In genomic region chr1:207848234-207848633, GRCh38 we compare ENCODE assay signal across 9 cellular contexts.
A peak's percentile ranks its signal among the peaks of the same experiment; 100 is the strongest.
DNase-seq lines count a peak whose midpoint lies in the region; ATAC-seq and TF ChIP-seq lines count a peak whose summit lies in the region.
"Had no signal": no experiment of that assay in that cellular context is flagged by ENCODE, and none has a peak within 500 bp of the region (broad histone marks: within the 10 kb centered on the region; RNA-seq: fewer than 3 reads in every experiment).

No MANE protein-coding gene starts in this region.

- peak; percentile 77 for ATAC-seq in activated naive CD8-positive, alpha-beta T cell treated with anti-CD3 and anti-CD28 coated beads, Interleukin-2, amount 10 ng/mL, durations not matched to agents 7 days and 5 days (ENCODE audit: low read depth)
- ATAC-seq in GM21576 (IDR thresholded peaks at IDR 0.05; ENCODE audit: unreplicated experiment), result no peak

- no peak overlapping the region for H3K4me3 ChIP-seq in NB4 (ENCODE audit: low read depth, low read length)
- no peak overlapping the region for H3K4me3 ChIP-seq in thymus (ENCODE audit: low read length)

- DNase-seq in activated CD8-positive, alpha-beta memory T cell treated with anti-CD3 and anti-CD28 coated beads for 24 hours, result peak; percentile 65
- DNase-seq in activated CD8-positive, alpha-beta memory T cell treated with anti-CD3 and anti-CD28 coated beads, Interleukin-2, amount 50 U/mL, for 4 hours, result no peak
- DNase-seq in NB4 (ENCODE audit: low read depth) (peak; percentile 90), kidney glomerular epithelial cell (lab: John Stamatoyannopoulos, UW) (peak; percentile 39), nephron progenitor cell (no peak)
- DNase-seq in activated naive CD8-positive, alpha-beta T cell treated with anti-CD3 and anti-CD28 coated beads, Interleukin-2, amount 10 ng/mL, durations not matched to agents 7 days and 5 days, result no peak

- H3K27ac Mint-ChIP-seq in activated naive CD8-positive, alpha-beta T cell treated with anti-CD3 and anti-CD28 coated beads, Interleukin-2, amount 10 ng/mL, durations not matched to agents 7 days and 5 days, result peak overlapping the region; percentile 29
- H3K27ac Mint-ChIP-seq in nephron progenitor cell, result no peak overlapping the region

- peaks cover 26% of the 10 kb centered on the region for H3K4me1 ChIP-seq in thymus (ENCODE audit: control insufficient read depth, insufficient read depth, low read length)

- H3K36me3 Mint-ChIP-seq in activated naive CD8-positive, alpha-beta T cell treated with anti-CD3 and anti-CD28 coated beads, Interleukin-2, amount 10 ng/mL, durations not matched to agents 7 days and 5 days, result peaks cover 34% of the 10 kb centered on the region
- H3K36me3 Mint-ChIP-seq in nephron progenitor cell (ENCODE audit: low read depth), result peaks cover 8% of the 10 kb centered on the region

- no peaks in the 10 kb centered on the region for H3K9me3 ChIP-seq in thymus (ENCODE audit: control insufficient read depth)
- H3K9me3 ChIP-seq: Caco-2 had no signal

- no peak for TF ChIP-seq POLR2A in NB4 (IDR thresholded peaks at IDR 0.05; ENCODE audit: extremely low read depth, insufficient read length)

- H3K27ac ChIP-seq in thymus (ENCODE audit: low read depth), result peak overlapping the region; percentile 39

- H3K27me3 ChIP-seq in thymus (ENCODE audit: control insufficient read depth, insufficient read depth), result no peaks in the 10 kb centered on the region

- 31% methylated on average over 5 of the region's 5 CpGs for WGBS in thymus

- TF ChIP-seq CTCF in NB4 (IDR thresholded peaks at IDR 0.05; ENCODE audit: low read depth, low read length), result no peak
- TF ChIP-seq CTCF in nephron progenitor cell (IDR thresholded peaks at IDR 0.05), result no peak

- no peaks in the 10 kb centered on the region for H3K9me3 Mint-ChIP-seq in activated naive CD8-positive, alpha-beta T cell treated with anti-CD3 and anti-CD28 coated beads, Interleukin-2, amount 10 ng/mL, durations not matched to agents 7 days and 5 days
- no peaks in the 10 kb centered on the region for H3K9me3 Mint-ChIP-seq in nephron progenitor cell

- H3K27me3 Mint-ChIP-seq in activated naive CD8-positive, alpha-beta T cell treated with anti-CD3 and anti-CD28 coated beads, Interleukin-2, amount 10 ng/mL, durations not matched to agents 7 days and 5 days, result no peaks in the 10 kb centered on the region
- peaks cover 30% of the 10 kb centered on the region for H3K27me3 Mint-ChIP-seq in nephron progenitor cell (ENCODE audit: low read depth, poor library complexity)

- POLR2A ChIA-PET in activated naive CD8-positive, alpha-beta T cell treated with anti-CD3 and anti-CD28 coated beads, Interleukin-2, amount 10 ng/mL, durations not matched to agents 7 days and 5 days (lab: Charles Lee), result interaction anchor here (0.9 to 2.2 kb wide), 2 partner anchors 16 to 20 kb away, joined by 3 to 7 read pairs; no protein-coding TSS in a partner anchor

- H3K4me3 Mint-ChIP-seq in activated naive CD8-positive, alpha-beta T cell treated with anti-CD3 and anti-CD28 coated beads, Interleukin-2, amount 10 ng/mL, durations not matched to agents 7 days and 5 days, result peak overlapping the region; percentile 70
- H3K4me3 Mint-ChIP-seq in nephron progenitor cell, result no peak overlapping the region

- peaks cover 34% of the 10 kb centered on the region for H3K36me3 ChIP-seq in thymus (ENCODE audit: control insufficient read depth, insufficient read depth)

- H3K4me1 Mint-ChIP-seq in activated naive CD8-positive, alpha-beta T cell treated with anti-CD3 and anti-CD28 coated beads, Interleukin-2, amount 10 ng/mL, durations not matched to agents 7 days and 5 days, result peaks cover 41% of the 10 kb centered on the region
- peaks cover 37% of the 10 kb centered on the region for H3K4me1 Mint-ChIP-seq in nephron progenitor cell

Comparison
In these comparisons a context has a peak if more than half of its experiments do, and no peak if none do; other contexts are left out.
1. DNase-seq: peak in activated CD8-positive, alpha-beta memory T cell treated with anti-CD3 and anti-CD28 coated beads for 24 hours (single experiment), NB4 (single experiment) and kidney glomerular epithelial cell (single experiment); none in activated CD8-positive, alpha-beta memory T cell treated with anti-CD3 and anti-CD28 coated beads, Interleukin-2, amount 50 U/mL, for 4 hours (single experiment), activated naive CD8-positive, alpha-beta T cell treated with anti-CD3 and anti-CD28 coated beads, Interleukin-2, amount 10 ng/mL, durations not matched to agents 7 days and 5 days (single experiment) and nephron progenitor cell (single experiment).